Comparison of ENCODE assay signal across 8 cellular contexts in the genomic region with DNA sequence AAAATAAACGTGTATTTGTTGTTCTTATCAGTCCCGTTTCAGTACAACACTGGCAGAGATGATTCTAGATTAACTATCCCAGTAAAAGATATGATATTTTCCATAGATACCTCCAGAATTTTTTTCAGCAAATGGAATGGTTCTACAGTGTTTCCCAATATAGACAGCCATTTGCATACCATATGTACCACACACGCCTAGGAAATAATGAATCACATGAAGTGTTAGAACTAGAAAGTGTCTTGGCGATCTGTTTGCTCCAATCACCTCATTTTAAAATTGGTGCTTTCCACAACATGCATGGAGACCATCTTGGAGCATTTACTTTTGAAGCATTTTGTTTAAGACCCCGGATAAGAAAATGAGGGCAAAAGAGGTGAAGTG. TPM values are rescaled to one million over a fixed set of nuclear protein-coding genes. Genes with fewer than 3 reads are reported as not detected.
DNase-seq lines count a peak whose midpoint lies in the region; ATAC-seq and TF ChIP-seq lines count a peak whose summit lies in the region.

No MANE protein-coding gene starts in this region.

- H3K9me3 ChIP-seq in iPS-18c (ENCODE audit: control insufficient read depth, insufficient read depth, low read length), result no peaks in the 10 kb centered on the region
- H3K9me3 ChIP-seq in subcutaneous abdominal adipose tissue (ENCODE audit: control insufficient read depth in 5 of 5, low read length in 5 of 5), result no peaks in the 10 kb centered on the region

- H3K27ac ChIP-seq in subcutaneous abdominal adipose tissue (ENCODE audit: low read depth, low read length), result no peak overlapping the region

- no peaks in the 10 kb centered on the region for H3K36me3 Mint-ChIP-seq in T-helper 2 cell treated with Interferon-gamma antibody and Interleukin-4, amounts not matched to agents 5 μg/mL and 100 μg/mL, for 36 hours (ENCODE audit: low read depth)
- no peaks in the 10 kb centered on the region for H3K36me3 Mint-ChIP-seq in activated B cell treated with CpG ODN at 0.5 μM for 24 hours (ENCODE audit: low read depth)

- H3K4me3 Mint-ChIP-seq in T-helper 2 cell treated with Interferon-gamma antibody and Interleukin-4, amounts not matched to agents 5 μg/mL and 100 μg/mL, for 36 hours, result peak overlapping the region; percentile 70
- peak overlapping the region; percentile 78 for H3K4me3 Mint-ChIP-seq in activated B cell treated with CpG ODN at 0.5 μM for 24 hours

- no peak for TF ChIP-seq CTCF in activated B cell treated with CpG ODN at 0.5 μM for 24 hours (IDR thresholded peaks at IDR 0.05)

- no peaks in the 10 kb centered on the region for H3K9me3 Mint-ChIP-seq in T-helper 2 cell treated with Interferon-gamma antibody and Interleukin-4, amounts not matched to agents 5 μg/mL and 100 μg/mL, for 36 hours
- no peaks in the 10 kb centered on the region for H3K9me3 Mint-ChIP-seq in activated B cell treated with CpG ODN at 0.5 μM for 24 hours

- no peak overlapping the region for H3K27ac Mint-ChIP-seq in T-helper 2 cell treated with Interferon-gamma antibody and Interleukin-4, amounts not matched to agents 5 μg/mL and 100 μg/mL, for 36 hours
- peak overlapping the region; percentile 25 for H3K27ac Mint-ChIP-seq in activated B cell treated with CpG ODN at 0.5 μM for 24 hours

- CTCF ChIA-PET in activated B cell treated with CpG ODN at 0.5 μM for 24 hours (lab: Charles Lee), result no interaction called here

- peaks cover 2 to 22% (median 18%) of the 10 kb centered on the region in 5 donors for H3K4me1 ChIP-seq in subcutaneous abdominal adipose tissue (ENCODE audit: control insufficient read depth in 5 of 5, insufficient read depth in 5 of 5, low read length in 5 of 5)

- peak overlapping the region in 1 of 5 donors; percentile 51 for H3K9ac ChIP-seq in subcutaneous abdominal adipose tissue (ENCODE audit: low read length in 5 of 5)

- H3K4me1 Mint-ChIP-seq in T-helper 2 cell treated with Interferon-gamma antibody and Interleukin-4, amounts not matched to agents 5 μg/mL and 100 μg/mL, for 36 hours (ENCODE audit: low read depth), result peaks cover 19% of the 10 kb centered on the region
- H3K4me1 Mint-ChIP-seq in activated B cell treated with CpG ODN at 0.5 μM for 24 hours, result peaks cover 20% of the 10 kb centered on the region

- peaks cover 61% of the 10 kb centered on the region for H3K27me3 Mint-ChIP-seq in T-helper 2 cell treated with Interferon-gamma antibody and Interleukin-4, amounts not matched to agents 5 μg/mL and 100 μg/mL, for 36 hours (ENCODE audit: low read depth)
- H3K27me3 Mint-ChIP-seq in activated B cell treated with CpG ODN at 0.5 μM for 24 hours, result peaks cover 18% of the 10 kb centered on the region

- ATAC-seq in activated B cell treated with CpG ODN at 0.5 μM for 24 hours (ENCODE audit: low read depth) (no peak), HG03175 (IDR thresholded peaks at IDR 0.05; ENCODE audit: unreplicated experiment) (no peak)

- no peaks in the 10 kb centered on the region for H3K36me3 ChIP-seq in subcutaneous abdominal adipose tissue (ENCODE audit: control insufficient read depth in 5 of 5, insufficient read depth in 5 of 5, low read length in 5 of 5)

- no peaks in the 10 kb centered on the region for H3K27me3 ChIP-seq in subcutaneous abdominal adipose tissue (ENCODE audit: control insufficient read depth in 5 of 5, insufficient read depth in 4 of 5, low read length in 5 of 5)

- H3K4me3 ChIP-seq in iPS-18c (ENCODE audit: insufficient read depth, low read depth, low read length) (peak overlapping the region; percentile 46; the same call in 1 of the 2 replicates), subcutaneous abdominal adipose tissue (ENCODE audit: low read depth in 1 of 5, low read length in 5 of 5) (peak overlapping the region in 4 of 5 donors; percentile 59 to 75 (median 63))

- intact Hi-C loops in activated B cell treated with CpG ODN at 0.5 μM for 24 hours (cut with micrococcal nuclease), result loop anchor here (1.0 to 10.0 kb wide), 3 partner anchors 8 to 1674 kb away; a partner anchor contains a TSS

- POLR2A ChIA-PET in activated B cell treated with CpG ODN at 0.5 μM for 24 hours (lab: Charles Lee), result no interaction called here

- DNase-seq in T-helper 2 cell treated with Interferon-gamma antibody and Interleukin-4, amounts not matched to agents 5 μg/mL and 100 μg/mL, for 36 hours (ENCODE audit: low spot score), result no peak
- DNase-seq in T-helper 2 cell (no peak), activated B cell treated with CpG ODN at 0.5 μM for 24 hours (no peak), NCI-H1694 (lab: John Stamatoyannopoulos, UW) (no peak)
- no peak for DNase-seq in activated effector memory CD4-positive, alpha-beta T cell treated with anti-CD3 and anti-CD28 coated beads, Interleukin-2, amount 50 U/mL, for 16 hours

RNA-seq across cellular contexts. Expression of a gene that starts 2.0 kb away (rescaled TPM):
- total RNA-seq in activated B cell treated with CpG ODN at 0.5 μM for 24 hours, result not detected in 2 replicates

RNA-seq across cellular contexts. Expression of a gene that starts 8.5 kb away (rescaled TPM):
- 140 and 172 TPM in 2 replicates for total RNA-seq in activated B cell treated with CpG ODN at 0.5 μM for 24 hours
